Comparison of ENCODE assay signal across 8 cellular contexts in the genomic region with DNA sequence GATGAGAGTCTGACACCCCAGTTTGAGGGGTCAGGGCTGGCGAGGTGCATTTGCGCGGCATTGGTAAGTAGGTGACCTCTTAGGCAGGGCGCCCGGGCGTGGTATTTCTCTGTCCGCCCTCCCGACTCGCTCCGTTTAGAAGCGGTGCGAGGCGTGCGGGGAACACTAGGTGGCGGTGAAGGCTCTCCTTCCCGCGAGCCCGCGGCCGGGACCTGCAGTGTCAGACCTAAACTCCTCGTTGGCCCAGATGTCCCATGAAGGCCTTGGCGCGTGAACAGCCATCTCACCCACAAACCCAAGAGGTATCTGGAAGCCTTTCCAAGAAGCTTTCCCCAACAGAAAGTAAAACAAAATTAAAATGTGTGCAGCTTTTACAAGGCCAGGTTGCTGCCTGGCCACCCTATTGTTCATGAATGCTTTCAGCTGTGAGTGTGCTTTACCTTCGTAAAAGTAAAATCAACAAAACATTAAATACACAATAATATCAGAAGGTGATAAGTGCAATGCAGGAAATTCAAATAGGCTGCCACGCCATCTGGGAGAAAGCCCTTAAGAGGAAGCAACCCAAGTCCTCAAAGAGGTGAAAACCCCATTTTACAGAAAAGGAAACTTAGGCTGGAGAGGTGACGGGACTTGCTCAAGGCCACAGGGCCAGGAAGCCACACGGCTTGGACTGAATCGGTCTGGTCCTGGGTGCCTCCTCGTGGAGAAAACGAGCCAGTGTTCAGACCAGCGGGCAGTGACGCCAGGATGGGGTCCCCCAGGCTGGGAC.
DNase-seq lines count a peak whose midpoint lies in the region; ATAC-seq, FAIRE-seq and TF ChIP-seq lines count a peak whose summit lies in the region.

No MANE protein-coding gene starts in this region.

- H3F3A ChIP-seq in PC-3 (ENCODE audit: low read length, unreplicated experiment), result no peaks in the 10 kb centered on the region

- peak; percentile 60 for TF ChIP-seq CTCF in GM20000 (IDR thresholded peaks at IDR 0.05; ENCODE audit: extremely low read depth, missing control alignments)
- peak; percentile 89 for TF ChIP-seq CTCF in PC-3 (conservative IDR thresholded peaks at IDR 0.05; ENCODE audit: low read depth, low read length)
- TF ChIP-seq CTCF in esophagus muscularis mucosa (IDR thresholded peaks at IDR 0.05), result peak; percentile 84 to 92 (median 92)
- peak; percentile 81 to 86 (median 84) for TF ChIP-seq CTCF in nephron (IDR thresholded peaks at IDR 0.05; ENCODE audit: unreplicated experiment in 3 of 3)

- DNase-seq in COLO829 (ENCODE audit: low spot score) (peak; percentile 77), GM20000 (ENCODE audit: low spot score) (peak; percentile 92), HTR-8/SVneo (ENCODE audit: insufficient read length, low spot score) (peak; percentile 90), PC-3 (peak; percentile 84), esophagus muscularis mucosa (ENCODE audit: extremely low spot score) (peak; percentile 93)
- peak; percentile 70 for DNase-seq in activated T-cell treated with anti-CD3 and anti-CD28 coated beads, Interleukin-2, amount 50 U/mL, for 1 hour

- H3K4me3 ChIP-seq in PC-3 (ENCODE audit: low read length), result peak overlapping the region; percentile 49
- peak overlapping the region in 1 of 4 donors; percentile 34 for H3K4me3 ChIP-seq in esophagus muscularis mucosa

- POLR2A ChIA-PET in PC-3 (lab: Charles Lee; ENCODE audit: unreplicated experiment), result no interaction called here

- H3K36me3 ChIP-seq in PC-3 (ENCODE audit: low read depth, low read length) (no peaks in the 10 kb centered on the region), esophagus muscularis mucosa (no peaks in the 10 kb centered on the region)

- H3K27ac ChIP-seq in PC-3 (ENCODE audit: low read length), result no peak overlapping the region
- H3K27ac ChIP-seq in esophagus muscularis mucosa (replicated peaks in 1 of 4), result no peak overlapping the region

- H3K4me1 Mint-ChIP-seq in nephron, result peaks cover 5% of the 10 kb centered on the region
- H3K4me1 Mint-ChIP-seq in stimulated activated memory B cell treated with anti-CD40 and anti-IgM and Interleukin-4, amounts not matched to agents 10 μg/mL and 1 μg/mL and 100 μg/mL, for 72 hours, result peaks cover 15% of the 10 kb centered on the region

- 26% methylated on average over 30 of the region's 32 CpGs for WGBS in esophagus muscularis mucosa

- intact Hi-C loops in PC-3 (cut with micrococcal nuclease) (loop anchor here (2.0 to 10.0 kb wide), 3 partner anchors 26 to 676 kb away; no protein-coding TSS in a partner anchor), esophagus muscularis mucosa (cut with DNase I) (loop anchor here (5.0 kb wide), 1 partner anchor 141 kb away; no protein-coding TSS in a partner anchor)

- no peak for TF ChIP-seq EP300 in esophagus muscularis mucosa (IDR thresholded peaks at IDR 0.05)

- H3K36me3 Mint-ChIP-seq in nephron (ENCODE audit: low read depth), result peaks cover 10% of the 10 kb centered on the region
- H3K36me3 Mint-ChIP-seq in stimulated activated memory B cell treated with anti-CD40 and anti-IgM and Interleukin-4, amounts not matched to agents 10 μg/mL and 1 μg/mL and 100 μg/mL, for 72 hours, result no peaks in the 10 kb centered on the region

- H3K27ac Mint-ChIP-seq in nephron, result no peak overlapping the region
- no peak overlapping the region for H3K27ac Mint-ChIP-seq in stimulated activated memory B cell treated with anti-CD40 and anti-IgM and Interleukin-4, amounts not matched to agents 10 μg/mL and 1 μg/mL and 100 μg/mL, for 72 hours

- no peaks in the 10 kb centered on the region for H3K27me3 ChIP-seq in PC-3 (ENCODE audit: low read length)
- H3K27me3 ChIP-seq in esophagus muscularis mucosa, result peaks cover 0 to 67% (median 6%) of the 10 kb centered on the region in 4 donors

- peak overlapping the region; percentile 82 for H3K4me2 ChIP-seq in PC-3 (ENCODE audit: low read length)

- CTCF ChIA-PET in PC-3 (lab: Charles Lee), result interaction anchor here (1.0 kb wide), 1 partner anchor 45 kb away, joined by 3 read pairs; no protein-coding TSS in a partner anchor

- peak; percentile 94 for ATAC-seq in PC-3
- peak; percentile 89 for ATAC-seq in stimulated activated memory B cell treated with anti-CD40 and anti-IgM and Interleukin-4, amounts not matched to agents 10 μg/mL and 1 μg/mL and 100 μg/mL, for 72 hours

- no peaks in the 10 kb centered on the region for H4K20me1 ChIP-seq in PC-3 (ENCODE audit: low read length)

- no TSS peak for BruUV-seq in PC-3 (replicated peaks; lab: Mats Ljungman, UMichigan)

- peaks cover 89% of the 10 kb centered on the region for H3K27me3 Mint-ChIP-seq in nephron (ENCODE audit: low read depth)
- H3K27me3 Mint-ChIP-seq in stimulated activated memory B cell treated with anti-CD40 and anti-IgM and Interleukin-4, amounts not matched to agents 10 μg/mL and 1 μg/mL and 100 μg/mL, for 72 hours, result peaks cover 56% of the 10 kb centered on the region

- H3K9me2 ChIP-seq in PC-3 (replicated peaks; ENCODE audit: low read length), result no peaks in the 10 kb centered on the region

- no peaks in the 10 kb centered on the region for H3K9me3 ChIP-seq in PC-3 (ENCODE audit: low read length)
- no peaks in the 10 kb centered on the region for H3K9me3 ChIP-seq in esophagus muscularis mucosa

- H3K4me3 Mint-ChIP-seq in nephron, result peak overlapping the region in 2 of 3 experiments; percentile 14 to 42
- peak overlapping the region; percentile 56 for H3K4me3 Mint-ChIP-seq in stimulated activated memory B cell treated with anti-CD40 and anti-IgM and Interleukin-4, amounts not matched to agents 10 μg/mL and 1 μg/mL and 100 μg/mL, for 72 hours

- no peak overlapping the region for H3K9ac ChIP-seq in PC-3 (ENCODE audit: low read length)

- peak overlapping the region; percentile 79 for H2AFZ ChIP-seq in PC-3 (ENCODE audit: low read length)

- peak; percentile 16 for FAIRE-seq in HTR-8/SVneo (lab: Jason Lieb, UNC)

- H3K9me3 Mint-ChIP-seq in nephron, result no peaks in the 10 kb centered on the region
- no peaks in the 10 kb centered on the region for H3K9me3 Mint-ChIP-seq in stimulated activated memory B cell treated with anti-CD40 and anti-IgM and Interleukin-4, amounts not matched to agents 10 μg/mL and 1 μg/mL and 100 μg/mL, for 72 hours

- peaks cover 10% of the 10 kb centered on the region; the same call in 1 of the 2 replicates for H3K4me1 ChIP-seq in PC-3 (ENCODE audit: insufficient read depth, low read length)
- H3K4me1 ChIP-seq in esophagus muscularis mucosa, result peaks cover 14 to 26% (median 25%) of the 10 kb centered on the region in 4 donors

- no peaks in the 10 kb centered on the region for H3K79me2 ChIP-seq in PC-3 (ENCODE audit: low read length)

- no peak for TF ChIP-seq POLR2A in esophagus muscularis mucosa (IDR thresholded peaks at IDR 0.05; ENCODE audit: low read depth)
